21 cellular contexts compared by ENCODE assay signal in the genomic region with DNA sequence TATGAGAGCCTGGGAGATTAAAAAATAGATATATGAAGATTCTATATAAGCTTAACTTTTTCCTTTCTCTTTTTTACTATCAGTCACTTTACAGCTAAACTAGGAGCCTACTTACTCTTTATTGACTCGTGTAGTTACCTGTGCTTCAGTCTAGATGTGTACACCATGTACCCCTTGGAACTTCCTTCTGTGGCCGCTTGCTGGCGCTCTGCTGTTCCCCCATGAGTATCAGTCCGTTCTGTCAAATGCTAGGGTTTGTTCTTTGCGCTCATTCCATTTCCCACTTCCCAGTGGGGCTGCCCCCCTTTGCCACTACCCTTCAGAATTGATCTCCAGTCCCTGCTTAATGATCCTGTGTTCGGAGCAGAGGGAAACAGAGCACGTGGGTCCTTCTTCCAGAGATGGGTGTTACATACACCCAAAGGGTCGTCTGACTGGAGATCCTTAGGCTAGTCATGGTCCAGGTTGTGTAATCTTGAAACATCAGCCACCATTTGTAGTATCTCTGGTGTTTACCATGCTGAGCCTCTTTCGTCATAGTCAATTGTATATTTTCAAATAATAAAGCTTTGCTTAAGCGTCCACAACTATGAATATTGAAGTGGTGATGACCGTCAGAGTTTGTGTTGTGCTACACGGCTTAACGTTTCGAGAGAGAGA.
DNase-seq lines count a peak whose midpoint lies in the region; ATAC-seq, FAIRE-seq and TF ChIP-seq lines count a peak whose summit lies in the region.
"Had no signal": no experiment of that assay in that cellular context is flagged by ENCODE, and none has a peak within 500 bp of the region (broad histone marks: within the 10 kb centered on the region; RNA-seq: fewer than 3 reads in every experiment).

No MANE protein-coding gene starts in this region.

- DNase-seq in HTR-8/SVneo (ENCODE audit: insufficient read length, low spot score), result no peak
- no peak for DNase-seq in WTC11 (ENCODE audit: low spot score)
- DNase-seq in epithelial cell of esophagus (ENCODE audit: low read depth), result peak; percentile 16
- no peak for DNase-seq in stimulated activated effector memory CD8-positive, alpha-beta T cell treated with anti-CD3 and anti-CD28 coated beads, Interleukin-12 subunit alpha, Interleukin-12 subunit beta, amount 100 ng/mL, for 72 hours (ENCODE audit: low spot score in 2 of 2)
- DNase-seq in G401 (ENCODE audit: low spot score), result no peak
- DNase-seq in mesenchymal stem cell, result no peak
- DNase-seq in activated CD4-positive, alpha-beta T cell treated with anti-CD3 and anti-CD28 coated beads for 48 hours, result no peak
- no peak for DNase-seq in vagina (ENCODE audit: extremely low spot score in 2 of 2)
- DNase-seq: CD4-positive, CD25-positive, alpha-beta regulatory T cell; DMS79; GOT3; KG1; NCI-H1105 treated with DMSO at 0.1 percent for 48 hours; NCI-H2029 treated with DMSO at 0.1 percent for 48 hours; NCI-H226; NCI-H510A treated with DMSO at 0.1 percent for 48 hours; NCI-H748 treated with DMSO at 0.1 percent for 48 hours; SHP77 treated with DMSO at 0.1 percent for 48 hours had no signal

- no peak overlapping the region for H3K14ac ChIP-seq in mesenchymal stem cell (ENCODE audit: low read length in 2 of 2)

- no peak overlapping the region for H2BK120ac ChIP-seq in mesenchymal stem cell (ENCODE audit: low read depth, low read length)

- no peak overlapping the region for H2AFZ ChIP-seq in mesenchymal stem cell (ENCODE audit: low read depth, low read length)

- no peak overlapping the region for H3K9ac ChIP-seq in mesenchymal stem cell (ENCODE audit: low read length)

- H3K4me2 ChIP-seq in mesenchymal stem cell (ENCODE audit: low read length, poor library complexity, severe bottlenecking), result no peak overlapping the region

- FAIRE-seq in HTR-8/SVneo (lab: Jason Lieb, UNC), result peak; percentile 55
- FAIRE-seq: GM12892 had no signal

- H3K18ac ChIP-seq in mesenchymal stem cell (ENCODE audit: low read depth in 1 of 2, low read length in 2 of 2), result no peak overlapping the region

- no peak overlapping the region for H2BK12ac ChIP-seq in mesenchymal stem cell (ENCODE audit: low read length in 2 of 2)

- no peaks in the 10 kb centered on the region for H3K27me3 Mint-ChIP-seq in WTC11 (ENCODE audit: low read depth)
- H3K27me3 Mint-ChIP-seq: CD4-positive, CD25-positive, alpha-beta regulatory T cell had no signal

- POLR2A ChIA-PET in WTC11 (lab: Charles Lee), result no interaction called here

- H3K36me3 ChIP-seq in mesenchymal stem cell (ENCODE audit: control insufficient read depth in 1 of 2, insufficient read depth in 2 of 2, low read depth in 1 of 2, low read length in 2 of 2) (no peaks in the 10 kb centered on the region), vagina (no peaks in the 10 kb centered on the region)

- H3K4me3 ChIP-seq in epithelial cell of esophagus (ENCODE audit: low read length) (no peak overlapping the region), mesenchymal stem cell (ENCODE audit: insufficient read depth in 1 of 2, low read depth in 1 of 2, low read length in 2 of 2) (no peak overlapping the region), vagina (no peak overlapping the region)
- H3K4me3 ChIP-seq: SK-N-MC had no signal

- peaks cover 5% of the 10 kb centered on the region for H3K79me1 ChIP-seq in mesenchymal stem cell (replicated peaks; ENCODE audit: low read length, poor library complexity, severe bottlenecking)

- CTCF ChIA-PET in WTC11 (lab: Charles Lee), result interaction anchor here (0.5 to 2.8 kb wide), 7 partner anchors 9 to 316 kb away, joined by 3 to 12 read pairs (median 3); no protein-coding TSS in a partner anchor

- TF ChIP-seq CTCF in WTC11 (IDR thresholded peaks at IDR 0.05) (0 out of 2 replicates have a peak, but pooled peaks have one; percentile 21), epithelial cell of esophagus (IDR thresholded peaks at IDR 0.05; ENCODE audit: insufficient read depth, low read depth, low read length, missing control alignments) (no peak), vagina (IDR thresholded peaks at IDR 0.05) (no peak)

- no peaks in the 10 kb centered on the region for H3K27me3 ChIP-seq in mesenchymal stem cell (ENCODE audit: control insufficient read depth in 1 of 2, insufficient read depth in 1 of 2, low read length in 2 of 2)
- H3K27me3 ChIP-seq in vagina, result no peaks in the 10 kb centered on the region

- no peak overlapping the region for H3K27ac ChIP-seq in mesenchymal stem cell (ENCODE audit: low read length, poor library complexity, severe bottlenecking)
- no peak overlapping the region for H3K27ac ChIP-seq in vagina
- H3K27ac ChIP-seq: RWPE1, SK-N-MC had no signal

- H2BK5ac ChIP-seq in mesenchymal stem cell (ENCODE audit: low read depth, low read length, poor library complexity, severe bottlenecking), result no peak overlapping the region

- H4K91ac ChIP-seq in mesenchymal stem cell (ENCODE audit: low read length), result no peak overlapping the region

- no peak overlapping the region for H2AK5ac ChIP-seq in mesenchymal stem cell (ENCODE audit: low read length, severe bottlenecking)

- H3K4me1 ChIP-seq in mesenchymal stem cell (ENCODE audit: control insufficient read depth, insufficient read depth, low read depth, low read length), result peaks cover 4% of the 10 kb centered on the region
- H3K4me1 ChIP-seq in vagina, result no peaks in the 10 kb centered on the region

- H3K4ac ChIP-seq in mesenchymal stem cell (ENCODE audit: low read depth in 1 of 2, low read length in 2 of 2), result no peak overlapping the region

- in situ Hi-C loops in G401 (cut with HindIII; ENCODE audit: low sequenced_read_pairs), result no loop called here

- no peaks in the 10 kb centered on the region for H3K9me3 Mint-ChIP-seq in WTC11
- H3K9me3 Mint-ChIP-seq in stimulated activated effector memory CD8-positive, alpha-beta T cell treated with anti-CD3 and anti-CD28 coated beads, Interleukin-12 subunit alpha, Interleukin-12 subunit beta, amount 100 ng/mL, for 72 hours, result no peaks in the 10 kb centered on the region
- H3K9me3 Mint-ChIP-seq: CD4-positive, CD25-positive, alpha-beta regulatory T cell had no signal

- no peak for TF ChIP-seq POLR2A in vagina (IDR thresholded peaks at IDR 0.05)

- H3K9me3 ChIP-seq in mesenchymal stem cell (ENCODE audit: control insufficient read depth, low read length) (no peaks in the 10 kb centered on the region), vagina (no peaks in the 10 kb centered on the region)

- H2BK15ac ChIP-seq in mesenchymal stem cell (ENCODE audit: low read depth, poor library complexity, severe bottlenecking), result no peak overlapping the region

- 94% methylated on average over 13 of the region's 14 CpGs for WGBS in mesenchymal stem cell

- no peak for ATAC-seq in WTC11
- no peak for ATAC-seq in stimulated activated effector memory CD8-positive, alpha-beta T cell treated with anti-CD3 and anti-CD28 coated beads, Interleukin-12 subunit alpha, Interleukin-12 subunit beta, amount 100 ng/mL, for 72 hours

- no peak overlapping the region for H3K27ac Mint-ChIP-seq in WTC11
- peak overlapping the region; percentile 24 for H3K27ac Mint-ChIP-seq in stimulated activated effector memory CD8-positive, alpha-beta T cell treated with anti-CD3 and anti-CD28 coated beads, Interleukin-12 subunit alpha, Interleukin-12 subunit beta, amount 100 ng/mL, for 72 hours
- H3K27ac Mint-ChIP-seq: CD4-positive, CD25-positive, alpha-beta regulatory T cell had no signal

- H3K23ac ChIP-seq in mesenchymal stem cell (ENCODE audit: low read length in 2 of 2), result no peak overlapping the region

- no peak overlapping the region for H4K8ac ChIP-seq in mesenchymal stem cell (ENCODE audit: low read length)

- no peaks in the 10 kb centered on the region for H3K36me3 Mint-ChIP-seq in WTC11
- H3K36me3 Mint-ChIP-seq in stimulated activated effector memory CD8-positive, alpha-beta T cell treated with anti-CD3 and anti-CD28 coated beads, Interleukin-12 subunit alpha, Interleukin-12 subunit beta, amount 100 ng/mL, for 72 hours, result no peaks in the 10 kb centered on the region

- H3K4me3 Mint-ChIP-seq in WTC11, result no peak overlapping the region
- no peak overlapping the region for H3K4me3 Mint-ChIP-seq in stimulated activated effector memory CD8-positive, alpha-beta T cell treated with anti-CD3 and anti-CD28 coated beads, Interleukin-12 subunit alpha, Interleukin-12 subunit beta, amount 100 ng/mL, for 72 hours
- H3K4me3 Mint-ChIP-seq: CD4-positive, CD25-positive, alpha-beta regulatory T cell had no signal

- no peaks in the 10 kb centered on the region for H3K4me1 Mint-ChIP-seq in WTC11
- no peaks in the 10 kb centered on the region for H3K4me1 Mint-ChIP-seq in stimulated activated effector memory CD8-positive, alpha-beta T cell treated with anti-CD3 and anti-CD28 coated beads, Interleukin-12 subunit alpha, Interleukin-12 subunit beta, amount 100 ng/mL, for 72 hours

- intact Hi-C loops in vagina (cut with DNase I), result no loop called here

TF ChIP-seq in WTC11, 78 proteins besides CTCF, POLR2A, EP300 and RAD21 (continues in another document):
- no peak for TF ChIP-seq KAT7 (CRISPR knock-in tag; IDR thresholded peaks at IDR 0.05; ENCODE audit: borderline replicate concordance)
- TF ChIP-seq, protein P1, sequence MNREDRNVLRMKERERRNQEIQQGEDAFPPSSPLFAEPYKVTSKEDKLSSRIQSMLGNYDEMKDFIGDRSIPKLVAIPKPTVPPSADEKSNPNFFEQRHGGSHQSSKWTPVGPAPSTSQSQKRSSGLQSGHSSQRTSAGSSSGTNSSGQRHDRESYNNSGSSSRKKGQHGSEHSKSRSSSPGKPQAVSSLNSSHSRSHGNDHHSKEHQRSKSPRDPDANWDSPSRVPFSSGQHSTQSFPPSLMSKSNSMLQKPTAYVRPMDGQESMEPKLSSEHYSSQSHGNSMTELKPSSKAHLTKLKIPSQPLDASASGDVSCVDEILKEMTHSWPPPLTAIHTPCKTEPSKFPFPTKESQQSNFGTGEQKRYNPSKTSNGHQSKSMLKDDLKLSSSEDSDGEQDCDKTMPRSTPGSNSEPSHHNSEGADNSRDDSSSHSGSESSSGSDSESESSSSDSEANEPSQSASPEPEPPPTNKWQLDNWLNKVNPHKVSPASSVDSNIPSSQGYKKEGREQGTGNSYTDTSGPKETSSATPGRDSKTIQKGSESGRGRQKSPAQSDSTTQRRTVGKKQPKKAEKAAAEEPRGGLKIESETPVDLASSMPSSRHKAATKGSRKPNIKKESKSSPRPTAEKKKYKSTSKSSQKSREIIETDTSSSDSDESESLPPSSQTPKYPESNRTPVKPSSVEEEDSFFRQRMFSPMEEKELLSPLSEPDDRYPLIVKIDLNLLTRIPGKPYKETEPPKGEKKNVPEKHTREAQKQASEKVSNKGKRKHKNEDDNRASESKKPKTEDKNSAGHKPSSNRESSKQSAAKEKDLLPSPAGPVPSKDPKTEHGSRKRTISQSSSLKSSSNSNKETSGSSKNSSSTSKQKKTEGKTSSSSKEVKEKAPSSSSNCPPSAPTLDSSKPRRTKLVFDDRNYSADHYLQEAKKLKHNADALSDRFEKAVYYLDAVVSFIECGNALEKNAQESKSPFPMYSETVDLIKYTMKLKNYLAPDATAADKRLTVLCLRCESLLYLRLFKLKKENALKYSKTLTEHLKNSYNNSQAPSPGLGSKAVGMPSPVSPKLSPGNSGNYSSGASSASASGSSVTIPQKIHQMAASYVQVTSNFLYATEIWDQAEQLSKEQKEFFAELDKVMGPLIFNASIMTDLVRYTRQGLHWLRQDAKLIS (CRISPR knock-in tag; IDR thresholded peaks at IDR 0.05; ENCODE audit: borderline replicate concordance), result no peak
